In the genomic region with DNA sequence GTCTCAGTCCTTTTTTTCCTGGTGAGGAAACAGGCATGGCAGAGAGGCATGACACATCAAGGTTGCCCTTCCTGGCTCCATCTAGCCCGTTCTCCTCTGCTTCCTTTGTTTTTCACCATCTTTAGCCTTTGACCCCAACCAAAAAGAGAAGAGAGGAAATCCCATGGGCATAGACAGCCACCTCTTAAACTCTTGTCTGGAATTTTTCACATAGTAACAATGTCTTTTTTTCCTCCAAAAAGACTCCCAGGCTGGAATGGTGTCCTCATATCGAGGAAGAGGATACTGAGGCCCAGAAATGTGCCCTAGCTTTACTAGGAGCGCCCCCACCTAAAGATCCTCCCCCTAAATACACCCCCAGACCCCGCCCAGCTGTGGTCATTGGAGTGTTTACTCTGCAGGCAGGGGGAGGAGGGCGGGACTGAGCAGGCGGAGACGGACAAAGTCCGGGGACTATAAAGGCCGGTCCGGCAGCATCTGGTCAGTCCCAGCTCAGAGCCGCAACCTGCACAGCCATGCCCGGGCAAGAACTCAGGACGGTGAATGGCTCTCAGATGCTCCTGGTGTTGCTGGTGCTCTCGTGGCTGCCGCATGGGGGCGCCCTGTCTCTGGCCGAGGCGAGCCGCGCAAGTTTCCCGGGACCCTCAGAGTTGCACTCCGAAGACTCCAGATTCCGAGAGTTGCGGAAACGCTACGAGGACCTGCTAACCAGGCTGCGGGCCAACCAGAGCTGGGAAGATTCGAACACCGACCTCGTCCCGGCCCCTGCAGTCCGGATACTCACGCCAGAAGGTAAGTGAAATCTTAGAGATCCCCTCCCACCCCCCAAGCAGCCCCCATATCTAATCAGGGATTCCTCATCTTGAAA, we compare ENCODE assay signal across 1 cellular context.
TF ChIP-seq lines count a peak whose summit lies in the region.

A gene with protein sequence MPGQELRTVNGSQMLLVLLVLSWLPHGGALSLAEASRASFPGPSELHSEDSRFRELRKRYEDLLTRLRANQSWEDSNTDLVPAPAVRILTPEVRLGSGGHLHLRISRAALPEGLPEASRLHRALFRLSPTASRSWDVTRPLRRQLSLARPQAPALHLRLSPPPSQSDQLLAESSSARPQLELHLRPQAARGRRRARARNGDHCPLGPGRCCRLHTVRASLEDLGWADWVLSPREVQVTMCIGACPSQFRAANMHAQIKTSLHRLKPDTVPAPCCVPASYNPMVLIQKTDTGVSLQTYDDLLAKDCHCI (plus strand): TSS at position 484 of the 868 bp plus-strand sequence. CDS start 32 bp downstream, at position 516.

TF ChIP-seq in HepG2, 621 proteins besides CTCF, POLR2A, EP300 and RAD21 (continued from another document and continues in another):
- TF ChIP-seq, protein P1, sequence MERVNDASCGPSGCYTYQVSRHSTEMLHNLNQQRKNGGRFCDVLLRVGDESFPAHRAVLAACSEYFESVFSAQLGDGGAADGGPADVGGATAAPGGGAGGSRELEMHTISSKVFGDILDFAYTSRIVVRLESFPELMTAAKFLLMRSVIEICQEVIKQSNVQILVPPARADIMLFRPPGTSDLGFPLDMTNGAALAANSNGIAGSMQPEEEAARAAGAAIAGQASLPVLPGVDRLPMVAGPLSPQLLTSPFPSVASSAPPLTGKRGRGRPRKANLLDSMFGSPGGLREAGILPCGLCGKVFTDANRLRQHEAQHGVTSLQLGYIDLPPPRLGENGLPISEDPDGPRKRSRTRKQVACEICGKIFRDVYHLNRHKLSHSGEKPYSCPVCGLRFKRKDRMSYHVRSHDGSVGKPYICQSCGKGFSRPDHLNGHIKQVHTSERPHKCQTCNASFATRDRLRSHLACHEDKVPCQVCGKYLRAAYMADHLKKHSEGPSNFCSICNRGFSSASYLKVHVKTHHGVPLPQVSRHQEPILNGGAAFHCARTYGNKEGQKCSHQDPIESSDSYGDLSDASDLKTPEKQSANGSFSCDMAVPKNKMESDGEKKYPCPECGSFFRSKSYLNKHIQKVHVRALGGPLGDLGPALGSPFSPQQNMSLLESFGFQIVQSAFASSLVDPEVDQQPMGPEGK (CRISPR knock-in tag; IDR thresholded peaks at IDR 0.05): peak; percentile 99
- TF ChIP-seq ZBTB34 (CRISPR knock-in tag; IDR thresholded peaks at IDR 0.05) (no peak; the same call in 1 of the 2 replicates), ZFP36L2 (CRISPR knock-in tag; IDR thresholded peaks at IDR 0.05) (peak; percentile 75; the same call in 1 of the 2 replicates), ZKSCAN1 (IDR thresholded peaks at IDR 0.05; ENCODE audit: low read length) (no peak; the same call in 1 of the 2 replicates), SAFB2 (CRISPR knock-in tag; IDR thresholded peaks at IDR 0.05; ENCODE audit: borderline replicate concordance, low read depth) (no peak; the same call in 1 of the 2 replicates), ZNF788 (CRISPR knock-in tag; IDR thresholded peaks at IDR 0.05; ENCODE audit: borderline replicate concordance) (peak; percentile 88; the same call in 1 of the 2 replicates), NKX3-1 (CRISPR knock-in tag; IDR thresholded peaks at IDR 0.05) (peak; percentile 80), PAWR (CRISPR knock-in tag; IDR thresholded peaks at IDR 0.05; ENCODE audit: borderline replicate concordance) (no peak), ZSCAN29 (CRISPR knock-in tag; conservative IDR thresholded peaks at IDR 0.05) (peak; percentile 88; the same call in 1 of the 2 replicates), MED1 (CRISPR knock-in tag; IDR thresholded peaks at IDR 0.05) (peak; percentile 97), ZNF333 (CRISPR knock-in tag; IDR thresholded peaks at IDR 0.05; ENCODE audit: borderline replicate concordance) (no peak), PBX2 (CRISPR knock-in tag; IDR thresholded peaks at IDR 0.05) (no peak), ZNF546 (CRISPR knock-in tag; conservative IDR thresholded peaks at IDR 0.05) (no peak), ZNF446 (CRISPR knock-in tag; IDR thresholded peaks at IDR 0.05) (peak; percentile 42; the same call in 1 of the 2 replicates), ZNF691 (CRISPR knock-in tag; IDR thresholded peaks at IDR 0.05; ENCODE audit: borderline replicate concordance, low read depth) (peak; percentile 97), MXD4 (CRISPR knock-in tag; IDR thresholded peaks at IDR 0.05) (no peak; the same call in 1 of the 2 replicates), MED8 (CRISPR knock-in tag; IDR thresholded peaks at IDR 0.05; ENCODE audit: insufficient replicate concordance) (peak; percentile 80), GABPA (IDR thresholded peaks at IDR 0.05; ENCODE audit: low read depth, low read length) (no peak), GABPA (CRISPR knock-in tag; IDR thresholded peaks at IDR 0.05; ENCODE audit: low read depth) (peak; percentile 52; the same call in 1 of the 2 replicates), REL (CRISPR knock-in tag; conservative IDR thresholded peaks at IDR 0.05) (peak; percentile 93), ZNF777 (CRISPR knock-in tag; IDR thresholded peaks at IDR 0.05) (peak; percentile 78), ZEB1 (IDR thresholded peaks at IDR 0.05; ENCODE audit: insufficient replicate concordance, low read depth) (no peak), ZFP41 (CRISPR knock-in tag; IDR thresholded peaks at IDR 0.05; ENCODE audit: borderline replicate concordance) (peak; percentile 96; the same call in 1 of the 2 replicates), ZNF703 (CRISPR knock-in tag; IDR thresholded peaks at IDR 0.05; ENCODE audit: borderline replicate concordance) (no peak; the same call in 1 of the 2 replicates), FLYWCH1 (CRISPR knock-in tag; IDR thresholded peaks at IDR 0.05) (peak; percentile 91; the same call in 1 of the 2 replicates), ZBTB8A (CRISPR knock-in tag; IDR thresholded peaks at IDR 0.05; ENCODE audit: borderline replicate concordance, low read depth) (peak; percentile 97), ZKSCAN8 (CRISPR knock-in tag; IDR thresholded peaks at IDR 0.05; ENCODE audit: borderline replicate concordance) (peak; percentile 68; the same call in 1 of the 2 replicates), FOXA1 (IDR thresholded peaks at IDR 0.05) (peak; percentile 48; the same call in 1 of the 2 replicates), FOXA1 (CRISPR knock-in tag; IDR thresholded peaks at IDR 0.05) (peak; percentile 95), YY1 (IDR thresholded peaks at IDR 0.05; ENCODE audit: insufficient read depth, insufficient replicate concordance, low read depth, low read length) (peak; percentile 84), ELF3 (CRISPR knock-in tag; IDR thresholded peaks at IDR 0.05) (peak; percentile 59), MYC (CRISPR knock-in tag; IDR thresholded peaks at IDR 0.05; ENCODE audit: borderline replicate concordance) (peak; percentile 88), GTF2F1 (IDR thresholded peaks at IDR 0.05; ENCODE audit: low read length) (peak; percentile 94), ZNF746 (CRISPR knock-in tag; IDR thresholded peaks at IDR 0.05) (peak; percentile 95), ZNF713 (CRISPR knock-in tag; IDR thresholded peaks at IDR 0.05) (no peak; the same call in none of the 2 replicates), TEAD3 (CRISPR knock-in tag; optimal IDR thresholded peaks at IDR 0.05; ENCODE audit: borderline replicate concordance) (peak; percentile 72), SAP130 (CRISPR knock-in tag; IDR thresholded peaks at IDR 0.05; ENCODE audit: low read depth) (peak; percentile 79; the same call in 1 of the 2 replicates)
- TF ChIP-seq, protein P2, sequence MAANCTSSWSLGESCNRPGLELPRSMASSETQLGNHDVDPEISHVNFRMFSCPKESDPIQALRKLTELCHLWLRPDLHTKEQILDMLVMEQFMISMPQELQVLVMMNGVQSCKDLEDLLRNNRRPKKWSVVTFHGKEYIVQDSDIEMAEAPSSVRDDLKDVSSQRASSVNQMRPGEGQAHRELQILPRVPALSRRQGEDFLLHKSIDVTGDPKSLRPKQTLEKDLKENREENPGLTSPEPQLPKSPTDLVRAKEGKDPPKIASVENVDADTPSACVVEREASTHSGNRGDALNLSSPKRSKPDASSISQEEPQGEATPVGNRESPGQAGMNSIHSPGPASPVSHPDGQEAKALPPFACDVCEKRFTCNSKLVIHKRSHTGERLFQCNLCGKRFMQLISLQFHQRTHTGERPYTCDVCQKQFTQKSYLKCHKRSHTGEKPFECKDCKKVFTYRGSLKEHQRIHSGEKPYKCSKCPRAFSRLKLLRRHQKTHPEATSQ (CRISPR knock-in tag; IDR thresholded peaks at IDR 0.05; ENCODE audit: borderline replicate concordance): peak; percentile 72; the same call in 1 of the 2 replicates
- TF ChIP-seq, protein P3, sequence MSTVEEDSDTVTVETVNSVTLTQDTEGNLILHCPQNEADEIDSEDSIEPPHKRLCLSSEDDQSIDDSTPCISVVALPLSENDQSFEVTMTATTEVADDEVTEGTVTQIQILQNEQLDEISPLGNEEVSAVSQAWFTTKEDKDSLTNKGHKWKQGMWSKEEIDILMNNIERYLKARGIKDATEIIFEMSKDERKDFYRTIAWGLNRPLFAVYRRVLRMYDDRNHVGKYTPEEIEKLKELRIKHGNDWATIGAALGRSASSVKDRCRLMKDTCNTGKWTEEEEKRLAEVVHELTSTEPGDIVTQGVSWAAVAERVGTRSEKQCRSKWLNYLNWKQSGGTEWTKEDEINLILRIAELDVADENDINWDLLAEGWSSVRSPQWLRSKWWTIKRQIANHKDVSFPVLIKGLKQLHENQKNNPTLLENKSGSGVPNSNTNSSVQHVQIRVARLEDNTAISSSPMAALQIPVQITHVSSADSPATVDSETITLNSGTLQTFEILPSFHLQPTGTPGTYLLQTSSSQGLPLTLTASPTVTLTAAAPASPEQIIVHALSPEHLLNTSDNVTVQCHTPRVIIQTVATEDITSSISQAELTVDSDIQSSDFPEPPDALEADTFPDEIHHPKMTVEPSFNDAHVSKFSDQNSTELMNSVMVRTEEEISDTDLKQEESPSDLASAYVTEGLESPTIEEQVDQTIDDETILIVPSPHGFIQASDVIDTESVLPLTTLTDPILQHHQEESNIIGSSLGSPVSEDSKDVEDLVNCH (CRISPR knock-in tag; IDR thresholded peaks at IDR 0.05): peak; percentile 93; the same call in 1 of the 2 replicates
- TF ChIP-seq, protein P4, sequence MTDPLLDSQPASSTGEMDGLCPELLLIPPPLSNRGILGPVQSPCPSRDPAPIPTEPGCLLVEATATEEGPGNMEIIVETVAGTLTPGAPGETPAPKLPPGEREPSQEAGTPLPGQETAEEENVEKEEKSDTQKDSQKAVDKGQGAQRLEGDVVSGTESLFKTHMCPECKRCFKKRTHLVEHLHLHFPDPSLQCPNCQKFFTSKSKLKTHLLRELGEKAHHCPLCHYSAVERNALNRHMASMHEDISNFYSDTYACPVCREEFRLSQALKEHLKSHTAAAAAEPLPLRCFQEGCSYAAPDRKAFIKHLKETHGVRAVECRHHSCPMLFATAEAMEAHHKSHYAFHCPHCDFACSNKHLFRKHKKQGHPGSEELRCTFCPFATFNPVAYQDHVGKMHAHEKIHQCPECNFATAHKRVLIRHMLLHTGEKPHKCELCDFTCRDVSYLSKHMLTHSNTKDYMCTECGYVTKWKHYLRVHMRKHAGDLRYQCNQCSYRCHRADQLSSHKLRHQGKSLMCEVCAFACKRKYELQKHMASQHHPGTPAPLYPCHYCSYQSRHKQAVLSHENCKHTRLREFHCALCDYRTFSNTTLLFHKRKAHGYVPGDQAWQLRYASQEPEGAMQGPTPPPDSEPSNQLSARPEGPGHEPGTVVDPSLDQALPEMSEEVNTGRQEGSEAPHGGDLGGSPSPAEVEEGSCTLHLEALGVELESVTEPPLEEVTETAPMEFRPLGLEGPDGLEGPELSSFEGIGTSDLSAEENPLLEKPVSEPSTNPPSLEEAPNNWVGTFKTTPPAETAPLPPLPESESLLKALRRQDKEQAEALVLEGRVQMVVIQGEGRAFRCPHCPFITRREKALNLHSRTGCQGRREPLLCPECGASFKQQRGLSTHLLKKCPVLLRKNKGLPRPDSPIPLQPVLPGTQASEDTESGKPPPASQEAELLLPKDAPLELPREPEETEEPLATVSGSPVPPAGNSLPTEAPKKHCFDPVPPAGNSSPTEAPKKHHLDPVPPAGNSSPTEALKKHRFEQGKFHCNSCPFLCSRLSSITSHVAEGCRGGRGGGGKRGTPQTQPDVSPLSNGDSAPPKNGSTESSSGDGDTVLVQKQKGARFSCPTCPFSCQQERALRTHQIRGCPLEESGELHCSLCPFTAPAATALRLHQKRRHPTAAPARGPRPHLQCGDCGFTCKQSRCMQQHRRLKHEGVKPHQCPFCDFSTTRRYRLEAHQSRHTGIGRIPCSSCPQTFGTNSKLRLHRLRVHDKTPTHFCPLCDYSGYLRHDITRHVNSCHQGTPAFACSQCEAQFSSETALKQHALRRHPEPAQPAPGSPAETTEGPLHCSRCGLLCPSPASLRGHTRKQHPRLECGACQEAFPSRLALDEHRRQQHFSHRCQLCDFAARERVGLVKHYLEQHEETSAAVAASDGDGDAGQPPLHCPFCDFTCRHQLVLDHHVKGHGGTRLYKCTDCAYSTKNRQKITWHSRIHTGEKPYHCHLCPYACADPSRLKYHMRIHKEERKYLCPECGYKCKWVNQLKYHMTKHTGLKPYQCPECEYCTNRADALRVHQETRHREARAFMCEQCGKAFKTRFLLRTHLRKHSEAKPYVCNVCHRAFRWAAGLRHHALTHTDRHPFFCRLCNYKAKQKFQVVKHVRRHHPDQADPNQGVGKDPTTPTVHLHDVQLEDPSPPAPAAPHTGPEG (CRISPR knock-in tag; IDR thresholded peaks at IDR 0.05): peak; percentile 88
